ENCODE assay signal across 18 cellular contexts in the genomic region with DNA sequence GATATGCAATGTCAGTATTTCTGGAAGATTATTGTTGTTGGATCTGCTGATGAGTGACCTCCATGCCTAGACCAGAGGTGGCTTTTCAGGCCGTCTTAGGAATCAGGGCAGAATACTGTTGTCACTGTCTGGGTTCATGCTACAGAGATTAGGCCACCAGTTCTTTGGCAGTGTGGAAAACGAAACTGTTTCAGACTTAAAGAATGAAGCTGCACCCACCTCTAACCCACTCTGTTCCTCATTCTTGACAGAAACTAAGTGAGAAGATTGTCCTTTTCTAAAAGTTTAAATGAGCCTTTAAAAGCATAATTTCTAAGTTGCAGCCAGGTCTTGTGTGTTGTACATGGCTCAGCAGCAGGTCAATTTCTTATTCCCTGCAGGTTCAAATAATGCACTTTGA.
DNase-seq lines count a peak whose midpoint lies in the region; ATAC-seq and TF ChIP-seq lines count a peak whose summit lies in the region.
"Had no signal": no experiment of that assay in that cellular context is flagged by ENCODE, and none has a peak within 500 bp of the region (broad histone marks: within the 10 kb centered on the region; RNA-seq: fewer than 3 reads in every experiment).

No MANE protein-coding gene starts in this region.

- H3K27me3 ChIP-seq in OCI-LY3 (ENCODE audit: low read depth, low read length) (no peaks in the 10 kb centered on the region), ovary (no peaks in the 10 kb centered on the region)
- H3K27me3 ChIP-seq: left lung, neural progenitor cell, spleen had no signal

- no peaks in the 10 kb centered on the region for H3K79me2 ChIP-seq in OCI-LY3 (ENCODE audit: low read length)

- ATAC-seq in GM18858 (IDR thresholded peaks at IDR 0.05; ENCODE audit: unreplicated experiment) (peak; percentile 68), GM21423 (IDR thresholded peaks at IDR 0.05; ENCODE audit: unreplicated experiment) (peak; percentile 67), HG03025 (IDR thresholded peaks at IDR 0.05; ENCODE audit: low FRiP score, unreplicated experiment) (peak; percentile 94)
- ATAC-seq: left lung, WTC11 had no signal

- TF ChIP-seq CTCF in OCI-LY3 (IDR thresholded peaks at IDR 0.05; ENCODE audit: low read depth, low read length): no peak
- TF ChIP-seq CTCF in ovary (IDR thresholded peaks at IDR 0.05): no peak

- 79 to 94% (median 83%) methylated on average over 2 of the region's 2 CpGs for WGBS in ovary, 3 donors

- no peaks in the 10 kb centered on the region for H4K20me1 ChIP-seq in OCI-LY3 (ENCODE audit: insufficient read depth, low read length)

- H3K4me3 ChIP-seq in OCI-LY3 (ENCODE audit: low read length): no peak overlapping the region
- H3K4me3 ChIP-seq in ovary: no peak overlapping the region
- H3K4me3 ChIP-seq: left lung, neural progenitor cell, spleen had no signal

- H3K4me2 ChIP-seq in OCI-LY3 (ENCODE audit: low read length): peak overlapping the region; percentile 19
- H3K4me2 ChIP-seq: KMS-11, neural progenitor cell had no signal

- no peak for TF ChIP-seq POLR2A in ovary (IDR thresholded peaks at IDR 0.05)

- H3K9me3 ChIP-seq in OCI-LY3 (ENCODE audit: insufficient read depth, low read length) (no peaks in the 10 kb centered on the region), ovary (no peaks in the 10 kb centered on the region)
- H3K9me3 ChIP-seq: left lung, spleen had no signal

- H3K4me1 ChIP-seq in OCI-LY3 (ENCODE audit: low read length) (peaks cover 15% of the 10 kb centered on the region), ovary (ENCODE audit: insufficient read depth) (peaks cover 6% of the 10 kb centered on the region)
- H3K4me1 ChIP-seq: left lung had no signal

- in situ Hi-C loops in G401 (cut with HindIII; ENCODE audit: low sequenced_read_pairs): no loop called here

- no peak overlapping the region for H3K9ac ChIP-seq in OCI-LY3 (ENCODE audit: low read length)
- H3K9ac ChIP-seq: KMS-11, neural progenitor cell had no signal

- no peak overlapping the region for H2AFZ ChIP-seq in OCI-LY3 (ENCODE audit: low read depth, low read length)
- H2AFZ ChIP-seq: neural progenitor cell had no signal

- H3K36me3 ChIP-seq in OCI-LY3 (replicated peaks; ENCODE audit: low read depth, low read length) (no peaks in the 10 kb centered on the region), ovary (no peaks in the 10 kb centered on the region)
- H3K36me3 ChIP-seq: left lung, neural progenitor cell, spleen had no signal

- no peak overlapping the region for H3K27ac ChIP-seq in OCI-LY3 (ENCODE audit: low read length)
- H3K27ac ChIP-seq in ovary: no peak overlapping the region
- H3K27ac ChIP-seq: KMS-11, left lung, neural progenitor cell, spleen had no signal

- intact Hi-C loops in ovary (cut with DNase I): no loop called here

- no peak for TF ChIP-seq EP300 in ovary (IDR thresholded peaks at IDR 0.05)

- DNase-seq in HUDEP-2 (lab: John Stamatoyannopoulos, UW; ENCODE audit: unreplicated experiment in 76 of 76): no peak
- no peak for DNase-seq in ovary
- DNase-seq in G401 (ENCODE audit: low spot score): no peak
- no peak for DNase-seq in kidney glomerular epithelial cell (lab: John Stamatoyannopoulos, UW)
- DNase-seq: activated T-cell treated with anti-CD3 and anti-CD28 coated beads for 4 hours; anterior cingulate cortex; CD4-positive, CD25-positive, alpha-beta regulatory T cell; endodermal cell; glutamatergic neuron; left lung; spleen had no signal
